Comparison of ENCODE assay signal across 26 cellular contexts in genomic region chr7:155020996-155021395, GRCh38. TPM values are rescaled to one million over a fixed set of nuclear protein-coding genes. Genes with fewer than 3 reads are reported as not detected.
"Had no signal": no experiment of that assay in that cellular context is flagged by ENCODE, and none has a peak within 500 bp of the region (broad histone marks: within the 10 kb centered on the region; RNA-seq: fewer than 3 reads in every experiment).

No MANE protein-coding gene starts in this region.

- H3K27ac ChIP-seq: body of pancreas, dorsolateral prefrontal cortex, epithelial cell of prostate, tibial artery had no signal

- H3K4me1 ChIP-seq: body of pancreas, tibial artery had no signal

- H3K4me1 Mint-ChIP-seq: activated CD4-positive, alpha-beta memory T cell treated with anti-CD3 and anti-CD28 coated beads, Interleukin-2, amount 10 ng/mL, durations not matched to agents 7 days and 5 days; activated CD8-positive, alpha-beta memory T cell treated with anti-CD3 and anti-CD28 coated beads, Interleukin-2, amount 10 ng/mL, durations not matched to agents 7 days and 5 days; activated naive CD8-positive, alpha-beta T cell treated with anti-CD3 and anti-CD28 coated beads, Interleukin-2, amount 10 ng/mL, durations not matched to agents 7 days and 5 days; activated T-helper 17 cell treated with anti-CD3 and anti-CD28 coated beads, Interleukin-2, amount 50 U/mL, for 72 hours; mesothelial cell of epicardium had no signal

- H3K27ac Mint-ChIP-seq: activated CD4-positive, alpha-beta memory T cell treated with anti-CD3 and anti-CD28 coated beads, Interleukin-2, amount 10 ng/mL, durations not matched to agents 7 days and 5 days; activated CD8-positive, alpha-beta memory T cell treated with anti-CD3 and anti-CD28 coated beads, Interleukin-2, amount 10 ng/mL, durations not matched to agents 7 days and 5 days; activated naive CD8-positive, alpha-beta T cell treated with anti-CD3 and anti-CD28 coated beads, Interleukin-2, amount 10 ng/mL, durations not matched to agents 7 days and 5 days; activated T-helper 17 cell treated with anti-CD3 and anti-CD28 coated beads, Interleukin-2, amount 50 U/mL, for 72 hours; mesothelial cell of epicardium; nephron progenitor cell had no signal

- H3K36me3 ChIP-seq: tibial artery had no signal

- H3K4me3 Mint-ChIP-seq: activated CD4-positive, alpha-beta memory T cell treated with anti-CD3 and anti-CD28 coated beads, Interleukin-2, amount 10 ng/mL, durations not matched to agents 7 days and 5 days; activated CD8-positive, alpha-beta memory T cell treated with anti-CD3 and anti-CD28 coated beads, Interleukin-2, amount 10 ng/mL, durations not matched to agents 7 days and 5 days; activated naive CD8-positive, alpha-beta T cell treated with anti-CD3 and anti-CD28 coated beads, Interleukin-2, amount 10 ng/mL, durations not matched to agents 7 days and 5 days; activated T-helper 17 cell treated with anti-CD3 and anti-CD28 coated beads, Interleukin-2, amount 50 U/mL, for 72 hours; mesothelial cell of epicardium; nephron progenitor cell had no signal

- H3K9me3 Mint-ChIP-seq: activated CD4-positive, alpha-beta memory T cell treated with anti-CD3 and anti-CD28 coated beads, Interleukin-2, amount 10 ng/mL, durations not matched to agents 7 days and 5 days; activated naive CD8-positive, alpha-beta T cell treated with anti-CD3 and anti-CD28 coated beads, Interleukin-2, amount 10 ng/mL, durations not matched to agents 7 days and 5 days; activated T-helper 17 cell treated with anti-CD3 and anti-CD28 coated beads, Interleukin-2, amount 50 U/mL, for 72 hours; mesothelial cell of epicardium; nephron progenitor cell had no signal

- DNase-seq: activated CD4-positive, alpha-beta memory T cell treated with anti-CD3 and anti-CD28 coated beads, Interleukin-2, amount 10 ng/mL, durations not matched to agents 7 days and 5 days; activated CD4-positive, alpha-beta T cell treated with anti-CD3 and anti-CD28 coated beads for 48 hours; activated CD4-positive, CD25-positive, alpha-beta regulatory T cell; activated CD8-positive, alpha-beta memory T cell treated with anti-CD3 and anti-CD28 coated beads, Interleukin-2, amount 10 ng/mL, durations not matched to agents 7 days and 5 days; activated naive CD4-positive, alpha-beta T cell treated with Interleukin-2 at 50 U/mL for 16 hours; activated naive CD8-positive, alpha-beta T cell treated with anti-CD3 and anti-CD28 coated beads, Interleukin-2, amount 10 ng/mL, durations not matched to agents 7 days and 5 days; amygdala; body of pancreas; caudate nucleus; dorsolateral prefrontal cortex; foreskin fibroblast; nephron progenitor cell; occipital lobe; retina; stimulated activated CD8-positive, alpha-beta memory T cell treated with anti-CD3 and anti-CD28 coated beads, Interleukin-4, amount 100 ng/mL, for 48 hours; stimulated activated naive CD4-positive, alpha-beta T cell treated with Interleukin-2 at 50 U/mL for 16 hours; substantia nigra; tibial artery had no signal

- H3K9me3 ChIP-seq: body of pancreas, tibial artery had no signal

- H3K27me3 ChIP-seq: body of pancreas, dorsolateral prefrontal cortex had no signal

- H3K4me3 ChIP-seq: body of pancreas, dorsolateral prefrontal cortex, lung, tibial artery had no signal

- H3K36me3 Mint-ChIP-seq: activated CD8-positive, alpha-beta memory T cell treated with anti-CD3 and anti-CD28 coated beads, Interleukin-2, amount 10 ng/mL, durations not matched to agents 7 days and 5 days; activated naive CD8-positive, alpha-beta T cell treated with anti-CD3 and anti-CD28 coated beads, Interleukin-2, amount 10 ng/mL, durations not matched to agents 7 days and 5 days; mesothelial cell of epicardium had no signal

RNA-seq across cellular contexts. Expression of gene HTR5A, which starts 49.1 kb away (rescaled TPM):
- total RNA-seq: activated CD4-positive, alpha-beta memory T cell treated with anti-CD3 and anti-CD28 coated beads, Interleukin-2, amount 10 ng/mL, durations not matched to agents 7 days and 5 days; activated CD8-positive, alpha-beta memory T cell treated with anti-CD3 and anti-CD28 coated beads, Interleukin-2, amount 10 ng/mL, durations not matched to agents 7 days and 5 days; activated naive CD8-positive, alpha-beta T cell treated with anti-CD3 and anti-CD28 coated beads, Interleukin-2, amount 10 ng/mL, durations not matched to agents 7 days and 5 days; activated T-helper 17 cell treated with anti-CD3 and anti-CD28 coated beads, Interleukin-2, amount 50 U/mL, for 72 hours; body of pancreas; glomerular endothelial cell; lung; mesothelial cell of epicardium; posterior vena cava; T-helper 2 cell treated with Interferon-gamma antibody and Interleukin-4, amounts not matched to agents 100 ng/mL and 5 ng/mL, for 36 hours had no signal
- polyA plus RNA-seq: keratinocyte, lung had no signal
